ENCODE assay signal across 1 cellular context in the genomic region with DNA sequence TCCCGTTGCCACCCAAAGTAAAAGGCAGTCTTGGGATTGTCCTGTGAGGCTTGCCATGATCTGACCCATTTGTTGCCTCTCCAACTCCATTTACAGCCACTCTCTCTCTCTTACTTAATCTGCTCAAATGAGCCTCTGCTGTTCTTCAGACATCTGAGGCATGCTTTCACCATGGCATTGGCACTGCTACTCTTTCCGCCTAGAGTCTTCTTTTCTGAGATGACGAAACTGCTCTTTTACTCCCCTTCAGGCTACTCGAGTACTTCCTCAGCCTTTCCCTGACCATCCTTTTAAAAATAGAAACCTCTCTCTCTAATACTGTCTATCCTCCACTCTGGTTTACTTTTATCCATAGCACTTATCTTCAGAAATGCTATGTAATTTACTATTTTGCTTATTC.
TF ChIP-seq lines count a peak whose summit lies in the region.

No MANE protein-coding gene starts in this region.

TF ChIP-seq in WTC11, 78 proteins besides CTCF, POLR2A, EP300 and RAD21 (continued from another document):
- TF ChIP-seq PREB (CRISPR knock-in tag; IDR thresholded peaks at IDR 0.05; ENCODE audit: borderline replicate concordance), result no peak
- no peak for TF ChIP-seq ZNF263 (CRISPR knock-in tag; IDR thresholded peaks at IDR 0.05; ENCODE audit: low read depth)
- TF ChIP-seq TEAD1 (CRISPR knock-in tag; IDR thresholded peaks at IDR 0.05), result no peak
- TF ChIP-seq, protein P1, sequence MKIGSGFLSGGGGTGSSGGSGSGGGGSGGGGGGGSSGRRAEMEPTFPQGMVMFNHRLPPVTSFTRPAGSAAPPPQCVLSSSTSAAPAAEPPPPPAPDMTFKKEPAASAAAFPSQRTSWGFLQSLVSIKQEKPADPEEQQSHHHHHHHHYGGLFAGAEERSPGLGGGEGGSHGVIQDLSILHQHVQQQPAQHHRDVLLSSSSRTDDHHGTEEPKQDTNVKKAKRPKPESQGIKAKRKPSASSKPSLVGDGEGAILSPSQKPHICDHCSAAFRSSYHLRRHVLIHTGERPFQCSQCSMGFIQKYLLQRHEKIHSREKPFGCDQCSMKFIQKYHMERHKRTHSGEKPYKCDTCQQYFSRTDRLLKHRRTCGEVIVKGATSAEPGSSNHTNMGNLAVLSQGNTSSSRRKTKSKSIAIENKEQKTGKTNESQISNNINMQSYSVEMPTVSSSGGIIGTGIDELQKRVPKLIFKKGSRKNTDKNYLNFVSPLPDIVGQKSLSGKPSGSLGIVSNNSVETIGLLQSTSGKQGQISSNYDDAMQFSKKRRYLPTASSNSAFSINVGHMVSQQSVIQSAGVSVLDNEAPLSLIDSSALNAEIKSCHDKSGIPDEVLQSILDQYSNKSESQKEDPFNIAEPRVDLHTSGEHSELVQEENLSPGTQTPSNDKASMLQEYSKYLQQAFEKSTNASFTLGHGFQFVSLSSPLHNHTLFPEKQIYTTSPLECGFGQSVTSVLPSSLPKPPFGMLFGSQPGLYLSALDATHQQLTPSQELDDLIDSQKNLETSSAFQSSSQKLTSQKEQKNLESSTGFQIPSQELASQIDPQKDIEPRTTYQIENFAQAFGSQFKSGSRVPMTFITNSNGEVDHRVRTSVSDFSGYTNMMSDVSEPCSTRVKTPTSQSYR (CRISPR knock-in tag; IDR thresholded peaks at IDR 0.05), result no peak
- TF ChIP-seq E2F4 (CRISPR knock-in tag; IDR thresholded peaks at IDR 0.05; ENCODE audit: borderline replicate concordance, low read depth), result no peak
- TF ChIP-seq FOXJ3 (CRISPR knock-in tag; IDR thresholded peaks at IDR 0.05; ENCODE audit: borderline replicate concordance), result no peak
- TF ChIP-seq ELF4 (CRISPR knock-in tag; IDR thresholded peaks at IDR 0.05; ENCODE audit: low read depth), result no peak
- TF ChIP-seq TCF7 (CRISPR knock-in tag; IDR thresholded peaks at IDR 0.05; ENCODE audit: low read depth), result no peak
- TF ChIP-seq, protein P2, sequence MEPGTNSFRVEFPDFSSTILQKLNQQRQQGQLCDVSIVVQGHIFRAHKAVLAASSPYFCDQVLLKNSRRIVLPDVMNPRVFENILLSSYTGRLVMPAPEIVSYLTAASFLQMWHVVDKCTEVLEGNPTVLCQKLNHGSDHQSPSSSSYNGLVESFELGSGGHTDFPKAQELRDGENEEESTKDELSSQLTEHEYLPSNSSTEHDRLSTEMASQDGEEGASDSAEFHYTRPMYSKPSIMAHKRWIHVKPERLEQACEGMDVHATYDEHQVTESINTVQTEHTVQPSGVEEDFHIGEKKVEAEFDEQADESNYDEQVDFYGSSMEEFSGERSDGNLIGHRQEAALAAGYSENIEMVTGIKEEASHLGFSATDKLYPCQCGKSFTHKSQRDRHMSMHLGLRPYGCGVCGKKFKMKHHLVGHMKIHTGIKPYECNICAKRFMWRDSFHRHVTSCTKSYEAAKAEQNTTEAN (CRISPR knock-in tag; IDR thresholded peaks at IDR 0.05), result no peak
- TF ChIP-seq FOXP1 (CRISPR knock-in tag; IDR thresholded peaks at IDR 0.05; ENCODE audit: borderline replicate concordance), result no peak
- TF ChIP-seq, protein P3, sequence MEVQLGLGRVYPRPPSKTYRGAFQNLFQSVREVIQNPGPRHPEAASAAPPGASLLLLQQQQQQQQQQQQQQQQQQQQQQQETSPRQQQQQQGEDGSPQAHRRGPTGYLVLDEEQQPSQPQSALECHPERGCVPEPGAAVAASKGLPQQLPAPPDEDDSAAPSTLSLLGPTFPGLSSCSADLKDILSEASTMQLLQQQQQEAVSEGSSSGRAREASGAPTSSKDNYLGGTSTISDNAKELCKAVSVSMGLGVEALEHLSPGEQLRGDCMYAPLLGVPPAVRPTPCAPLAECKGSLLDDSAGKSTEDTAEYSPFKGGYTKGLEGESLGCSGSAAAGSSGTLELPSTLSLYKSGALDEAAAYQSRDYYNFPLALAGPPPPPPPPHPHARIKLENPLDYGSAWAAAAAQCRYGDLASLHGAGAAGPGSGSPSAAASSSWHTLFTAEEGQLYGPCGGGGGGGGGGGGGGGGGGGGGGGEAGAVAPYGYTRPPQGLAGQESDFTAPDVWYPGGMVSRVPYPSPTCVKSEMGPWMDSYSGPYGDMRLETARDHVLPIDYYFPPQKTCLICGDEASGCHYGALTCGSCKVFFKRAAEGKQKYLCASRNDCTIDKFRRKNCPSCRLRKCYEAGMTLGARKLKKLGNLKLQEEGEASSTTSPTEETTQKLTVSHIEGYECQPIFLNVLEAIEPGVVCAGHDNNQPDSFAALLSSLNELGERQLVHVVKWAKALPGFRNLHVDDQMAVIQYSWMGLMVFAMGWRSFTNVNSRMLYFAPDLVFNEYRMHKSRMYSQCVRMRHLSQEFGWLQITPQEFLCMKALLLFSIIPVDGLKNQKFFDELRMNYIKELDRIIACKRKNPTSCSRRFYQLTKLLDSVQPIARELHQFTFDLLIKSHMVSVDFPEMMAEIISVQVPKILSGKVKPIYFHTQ (CRISPR knock-in tag; IDR thresholded peaks at IDR 0.05), result no peak
